In the genomic region with DNA sequence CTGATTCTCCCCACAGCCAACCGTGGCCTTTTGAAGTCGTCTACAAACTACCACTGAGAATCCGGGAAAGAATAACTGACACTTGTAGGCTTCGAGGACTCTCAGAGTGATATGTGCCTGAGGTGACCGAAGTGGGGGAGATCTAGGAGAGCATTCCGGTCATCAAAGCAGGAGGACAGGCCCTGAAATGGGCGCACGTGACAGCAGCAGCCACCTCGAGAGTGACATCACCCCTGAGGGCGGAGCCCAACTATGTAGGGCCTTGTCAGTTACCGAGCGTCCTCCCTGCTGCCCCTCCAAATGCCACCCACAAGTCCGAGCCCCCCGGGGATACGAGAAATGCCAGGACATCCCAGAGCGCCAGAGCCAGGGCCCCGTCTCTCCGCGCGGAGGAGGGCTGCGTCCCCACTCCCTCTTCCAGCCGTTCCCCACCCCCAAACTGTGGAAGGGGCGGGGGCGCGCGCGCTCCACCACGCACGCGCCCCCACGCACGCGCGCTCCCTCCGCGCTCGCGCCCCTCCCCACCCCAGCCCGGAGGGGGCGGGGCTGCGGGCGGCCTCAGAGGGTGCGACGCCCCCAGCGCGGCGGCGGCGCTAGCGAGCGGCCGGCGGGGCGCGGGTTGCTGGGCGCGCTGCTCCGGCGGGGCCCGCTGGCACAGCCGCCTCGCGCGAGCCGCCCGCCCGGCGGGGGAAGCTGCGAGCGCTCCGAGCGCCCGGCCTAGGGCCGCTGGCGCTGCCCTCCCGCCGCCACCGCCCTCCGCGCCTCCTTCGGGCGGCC, we compare ENCODE assay signal across 8 cellular contexts. TPM values are rescaled to one million over a fixed set of nuclear protein-coding genes. Genes with fewer than 3 reads are reported as not detected.
DNase-seq lines count a peak whose midpoint lies in the region; ATAC-seq, FAIRE-seq and TF ChIP-seq lines count a peak whose summit lies in the region.

TSS of gene TANC2 (plus strand) at position 587 of the 777 bp plus-strand sequence. CDS start 43,325 bp downstream, outside the sequence.

- in situ Hi-C loops in transverse colon (cut with MboI; ENCODE audit: low pct_ligation_motif_present in 1 of 4, low pct_unique_long_range_greater_than_20kb in 1 of 4, low sequenced_read_pairs in 3 of 4) = loop anchor here in 2 of 4 donors (10.0 kb wide), 2 partner anchors 251 to 261 kb away; no protein-coding TSS in a partner anchor

- no peaks in the 10 kb centered on the region for H3K27me3 Mint-ChIP-seq in astrocyte (ENCODE audit: low read depth, unreplicated experiment)
- peaks cover 54% of the 10 kb centered on the region for H3K27me3 Mint-ChIP-seq in progenitor cell of endocrine pancreas

- H3K4me2 ChIP-seq in astrocyte (ENCODE audit: low read length) = peak within 1 kb of the TSS; percentile 94

- H3K4me3 ChIP-seq in astrocyte (ENCODE audit: insufficient read depth, low read depth, low read length) (peak within 1 kb of the TSS; percentile 98), right cardiac atrium (ENCODE audit: low read length) (peak within 1 kb of the TSS; percentile 98), transverse colon (peak within 1 kb of the TSS; percentile 75 to 95 (median 85))

- intact Hi-C loops in right cardiac atrium (cut with DNase I) = loop anchor here in 2 of 4 donors (5.0 kb wide), 2 partner anchors 259 to 264 kb away; no protein-coding TSS in a partner anchor
- intact Hi-C loops in transverse colon (cut with DNase I; ENCODE audit: low total_unique reads) = loop anchor here (2.0 kb wide), 1 partner anchor 261 kb away; no protein-coding TSS in a partner anchor

- H3K36me3 Mint-ChIP-seq in astrocyte (ENCODE audit: low read depth, unreplicated experiment) (peaks cover 3% of the 10 kb centered on the region), progenitor cell of endocrine pancreas (ENCODE audit: insufficient read depth) (no peaks in the 10 kb centered on the region)

- H4K20me1 ChIP-seq in astrocyte (ENCODE audit: insufficient read depth, low read length) = peaks cover 17% of the 10 kb centered on the region

- peak within 1 kb of the TSS; percentile 91 for H3K4me3 Mint-ChIP-seq in astrocyte (ENCODE audit: unreplicated experiment)
- peak within 1 kb of the TSS; percentile 89 for H3K4me3 Mint-ChIP-seq in progenitor cell of endocrine pancreas (ENCODE audit: low read depth)

- H3K9me3 Mint-ChIP-seq in astrocyte (ENCODE audit: unreplicated experiment) (no peaks in the 10 kb centered on the region), progenitor cell of endocrine pancreas (ENCODE audit: low read depth) (no peaks in the 10 kb centered on the region)

- TF ChIP-seq POLR2A in transverse colon (IDR thresholded peaks at IDR 0.05) = peak; percentile 21

- H3K9me3 ChIP-seq in astrocyte (ENCODE audit: insufficient read depth, low read depth, low read length) = no peaks in the 10 kb centered on the region
- H3K9me3 ChIP-seq in right cardiac atrium (ENCODE audit: control insufficient read depth, low read length) = no peaks in the 10 kb centered on the region
- no peaks in the 10 kb centered on the region for H3K9me3 ChIP-seq in transverse colon

- FAIRE-seq in astrocyte (lab: Jason Lieb, UNC) = no peak

- 2% methylated on average over 82 of the region's 82 CpGs for WGBS in right cardiac atrium
- WGBS in transverse colon (ENCODE audit: low coverage in 1 of 2), 2 donors = 3 to 20% methylated on average over 4 to 58 of the region's 82 CpGs

- DNase-seq in DMS153 treated with DMSO at 0.1 percent for 48 hours (lab: John Stamatoyannopoulos, UW; ENCODE audit: unreplicated experiment) = peak; percentile 49
- DNase-seq in HCEC 1CT = peak; percentile 69
- DNase-seq in NCI-H1436 (lab: John Stamatoyannopoulos, UW) = peak; percentile 90
- peak; percentile 73 for DNase-seq in T-helper 9 cell
- peak; percentile 76 for DNase-seq in astrocyte (ENCODE audit: low read depth)
- DNase-seq in right cardiac atrium = peak; percentile 87 to 94 (median 90)
- peak; percentile 60 for DNase-seq in progenitor cell of endocrine pancreas (ENCODE audit: low spot score, unreplicated experiment)
- DNase-seq in transverse colon = peak; percentile 86

- H3K27ac ChIP-seq in astrocyte (ENCODE audit: low read depth, low read length) = peak within 1 kb of the TSS; percentile 89
- peak within 1 kb of the TSS; percentile 71 for H3K27ac ChIP-seq in right cardiac atrium (ENCODE audit: low read length)
- H3K27ac ChIP-seq in transverse colon = peak within 1 kb of the TSS; percentile 83 to 91 (median 86)

- peak within 1 kb of the TSS; percentile 90 for H2AFZ ChIP-seq in astrocyte (ENCODE audit: low read depth, low read length)

- peaks cover 44% of the 10 kb centered on the region for H3K79me2 ChIP-seq in astrocyte (ENCODE audit: insufficient read depth, low read length)

- H3K27me3 ChIP-seq in astrocyte (ENCODE audit: insufficient read depth, low read length) (no peaks in the 10 kb centered on the region), right cardiac atrium (ENCODE audit: control insufficient read depth, insufficient read depth) (no peaks in the 10 kb centered on the region), transverse colon (peaks cover 4% of the 10 kb centered on the region)

- H3K36me3 ChIP-seq in astrocyte (ENCODE audit: insufficient read depth, low read length) (no peaks in the 10 kb centered on the region), transverse colon (no peaks in the 10 kb centered on the region)

- no peak for TF ChIP-seq EP300 in transverse colon (IDR thresholded peaks at IDR 0.05; ENCODE audit: low read depth)

- H3K27ac Mint-ChIP-seq in astrocyte (ENCODE audit: unreplicated experiment) = peak within 1 kb of the TSS; percentile 84
- peak within 1 kb of the TSS; percentile 95 for H3K27ac Mint-ChIP-seq in progenitor cell of endocrine pancreas

- ATAC-seq in right cardiac atrium = peak; percentile 96 to 98

- peaks cover 24% of the 10 kb centered on the region for H3K4me1 Mint-ChIP-seq in astrocyte (ENCODE audit: low read depth, unreplicated experiment)
- peaks cover 13% of the 10 kb centered on the region for H3K4me1 Mint-ChIP-seq in progenitor cell of endocrine pancreas (ENCODE audit: low read depth)

- no peak for TF ChIP-seq CTCF in astrocyte (IDR thresholded peaks at IDR 0.05; ENCODE audit: insufficient read depth, low read depth, low read length)
- no peak for TF ChIP-seq CTCF in progenitor cell of endocrine pancreas (IDR thresholded peaks at IDR 0.05; ENCODE audit: unreplicated experiment)
- TF ChIP-seq CTCF in transverse colon (IDR thresholded peaks at IDR 0.05) = no peak

- peaks cover 30% of the 10 kb centered on the region for H3K4me1 ChIP-seq in astrocyte (ENCODE audit: insufficient read depth, low read length)
- no peaks in the 10 kb centered on the region for H3K4me1 ChIP-seq in right cardiac atrium (ENCODE audit: control insufficient read depth, insufficient read depth, low read length)
- H3K4me1 ChIP-seq in transverse colon = peaks cover 10 to 24% (median 19%) of the 10 kb centered on the region in 4 donors

- peak within 1 kb of the TSS; percentile 97 for H3K9ac ChIP-seq in astrocyte (ENCODE audit: low read length)

RNA-seq across cellular contexts. Expression of gene TANC2, which starts in this region (rescaled TPM):
- total RNA-seq in astrocyte (62.2 and 66.9 TPM in 2 replicates), right cardiac atrium (10 to 100 TPM; 11.3 to 20.8 (median 11.8) TPM), progenitor cell of endocrine pancreas (18.0 and 20.2 TPM in 2 replicates), transverse colon (10 to 100 TPM in 3 of 4 donors, 1 to 10 TPM in 1; 9.7 to 22.1 (median 14.2) TPM)
- polyA plus RNA-seq in right cardiac atrium = 3.1 TPM

Comparison
In these comparisons a context has a peak if more than half of its experiments do, and no peak if none do; other contexts are left out.
1. Peak in every context shown above with its lines: DNase-seq, ATAC-seq, H3K4me3 ChIP-seq and H3K27ac ChIP-seq.